10 cellular contexts compared by ENCODE assay signal in genomic region chr1:208737922-208738321, GRCh38.
DNase-seq lines count a peak whose midpoint lies in the region; ATAC-seq and TF ChIP-seq lines count a peak whose summit lies in the region.
"Had no signal": no experiment of that assay in that cellular context is flagged by ENCODE, and none has a peak within 500 bp of the region (broad histone marks: within the 10 kb centered on the region; RNA-seq: fewer than 3 reads in every experiment).

No MANE protein-coding gene starts in this region.

- H2AFZ ChIP-seq in SK-N-SH (ENCODE audit: low read depth): no peak overlapping the region

- POLR2A ChIA-PET in SK-N-SH (lab: Yijun Ruan, JAX): no interaction called here

- H3K9ac ChIP-seq in SK-N-SH: no peak overlapping the region

- H3K27me3 ChIP-seq in HAP-1 (ENCODE audit: low read depth): no peaks in the 10 kb centered on the region
- no peaks in the 10 kb centered on the region for H3K27me3 ChIP-seq in SK-N-SH (ENCODE audit: insufficient read depth)

- no peak overlapping the region for H3K4me2 ChIP-seq in SK-N-SH

- H4K20me1 ChIP-seq in SK-N-SH (ENCODE audit: insufficient read depth): no peaks in the 10 kb centered on the region

- TF ChIP-seq RAD21 in SK-N-SH (IDR thresholded peaks at IDR 0.05; ENCODE audit: low read length): no peak

- no peaks in the 10 kb centered on the region for H3K79me2 ChIP-seq in SK-N-SH (ENCODE audit: insufficient read depth)

- peak; percentile 4; the same call in 1 of the 2 replicates for TF ChIP-seq CTCF in GM12874 (IDR thresholded peaks at IDR 0.05; ENCODE audit: insufficient read depth, low read depth, low read length)
- TF ChIP-seq CTCF in SK-N-SH (IDR thresholded peaks at IDR 0.05): no peak

- ATAC-seq in GM19463 (IDR thresholded peaks at IDR 0.05; ENCODE audit: unreplicated experiment) (peak; percentile 86), HG02798 (IDR thresholded peaks at IDR 0.05; ENCODE audit: poor library complexity, unreplicated experiment) (peak; percentile 80), HG03565 (IDR thresholded peaks at IDR 0.05; ENCODE audit: unreplicated experiment) (peak; percentile 85)

- 88% methylated on average over 4 of the region's 4 CpGs for WGBS in SK-N-SH (ENCODE audit: low lambda C conversion rate)

- no peak overlapping the region for H3K27ac ChIP-seq in SK-N-SH (ENCODE audit: low read depth in 2 of 2, low read length in 1 of 2)

- H3K4me1 ChIP-seq in HAP-1 (no peaks in the 10 kb centered on the region), SK-N-SH (ENCODE audit: control insufficient read depth in 1 of 2, insufficient read depth in 2 of 2, low read depth in 1 of 2, low read length in 1 of 2) (peaks cover 0 to 8% of the 10 kb centered on the region in 2 experiments; a peak in 2 of 4 replicates)

- no peaks in the 10 kb centered on the region for H3F3A ChIP-seq in SK-N-SH (replicated peaks; ENCODE audit: insufficient read depth)

- no peaks in the 10 kb centered on the region for H3K36me3 ChIP-seq in HAP-1 (replicated peaks)
- H3K36me3 ChIP-seq in SK-N-SH (replicated peaks in 1 of 2; ENCODE audit: control insufficient read depth in 1 of 2, insufficient read depth in 2 of 2, low read length in 1 of 2): no peaks in the 10 kb centered on the region

- TF ChIP-seq EP300 in SK-N-SH (IDR thresholded peaks at IDR 0.05; ENCODE audit: borderline replicate concordance in 1 of 2, low read depth in 1 of 2, low read length in 1 of 2): no peak

- CTCF ChIA-PET in SK-N-SH (lab: Yijun Ruan, JAX): no interaction called here

- H3K4me3 ChIP-seq in HAP-1 (no peak overlapping the region), SK-N-SH (ENCODE audit: low read depth in 2 of 2, low read length in 1 of 2) (no peak overlapping the region)

- DNase-seq in HAP-1 (ENCODE audit: low spot score in 2 of 2): no peak
- DNase-seq in mesenteric fat pad (ENCODE audit: low spot score): no peak
- no peak for DNase-seq in SK-N-SH
- no peak for DNase-seq in activated CD8-positive, alpha-beta memory T cell treated with anti-CD3 and anti-CD28 coated beads, Interleukin-2, amount 50 U/mL, for 4 hours
- DNase-seq: mammary epithelial cell, NCI-H1092 had no signal

- no peaks in the 10 kb centered on the region for H3K9me3 ChIP-seq in HAP-1
- no peaks in the 10 kb centered on the region for H3K9me3 ChIP-seq in SK-N-SH

- in situ Hi-C loops in HAP-1 (cut with MboI; ENCODE audit: low sequenced_read_pairs): no loop called here

- H3K9me2 ChIP-seq in SK-N-SH: no peaks in the 10 kb centered on the region

TF ChIP-seq in SK-N-SH, 30 proteins besides CTCF, POLR2A, EP300 and RAD21:
- no peak for TF ChIP-seq ELF1 (IDR thresholded peaks at IDR 0.05)
- TF ChIP-seq, protein P1, sequence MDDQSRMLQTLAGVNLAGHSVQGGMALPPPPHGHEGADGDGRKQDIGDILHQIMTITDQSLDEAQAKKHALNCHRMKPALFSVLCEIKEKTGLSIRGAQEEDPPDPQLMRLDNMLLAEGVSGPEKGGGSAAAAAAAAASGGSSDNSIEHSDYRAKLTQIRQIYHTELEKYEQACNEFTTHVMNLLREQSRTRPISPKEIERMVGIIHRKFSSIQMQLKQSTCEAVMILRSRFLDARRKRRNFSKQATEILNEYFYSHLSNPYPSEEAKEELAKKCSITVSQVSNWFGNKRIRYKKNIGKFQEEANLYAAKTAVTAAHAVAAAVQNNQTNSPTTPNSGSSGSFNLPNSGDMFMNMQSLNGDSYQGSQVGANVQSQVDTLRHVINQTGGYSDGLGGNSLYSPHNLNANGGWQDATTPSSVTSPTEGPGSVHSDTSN (IDR thresholded peaks at IDR 0.05): no peak
- TF ChIP-seq EZH2phosphoT487 (IDR thresholded peaks at IDR 0.05; ENCODE audit: borderline replicate concordance, low read depth): no peak
- TF ChIP-seq RFX5 (IDR thresholded peaks at IDR 0.05; ENCODE audit: low read length): no peak
- no peak for TF ChIP-seq TAF1 (IDR thresholded peaks at IDR 0.05; ENCODE audit: borderline replicate concordance, low read depth, low read length)
- no peak for TF ChIP-seq POLR2AphosphoS5 (IDR thresholded peaks at IDR 0.05; ENCODE audit: low read depth, low read length)
- TF ChIP-seq, protein P2, sequence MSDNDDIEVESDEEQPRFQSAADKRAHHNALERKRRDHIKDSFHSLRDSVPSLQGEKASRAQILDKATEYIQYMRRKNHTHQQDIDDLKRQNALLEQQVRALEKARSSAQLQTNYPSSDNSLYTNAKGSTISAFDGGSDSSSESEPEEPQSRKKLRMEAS (IDR thresholded peaks at IDR 0.05; ENCODE audit: low read depth): no peak
- TF ChIP-seq, protein P3, sequence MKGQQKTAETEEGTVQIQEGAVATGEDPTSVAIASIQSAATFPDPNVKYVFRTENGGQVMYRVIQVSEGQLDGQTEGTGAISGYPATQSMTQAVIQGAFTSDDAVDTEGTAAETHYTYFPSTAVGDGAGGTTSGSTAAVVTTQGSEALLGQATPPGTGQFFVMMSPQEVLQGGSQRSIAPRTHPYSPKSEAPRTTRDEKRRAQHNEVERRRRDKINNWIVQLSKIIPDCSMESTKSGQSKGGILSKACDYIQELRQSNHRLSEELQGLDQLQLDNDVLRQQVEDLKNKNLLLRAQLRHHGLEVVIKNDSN (IDR thresholded peaks at IDR 0.05; ENCODE audit: borderline replicate concordance, low read depth): no peak
- no peak for TF ChIP-seq CHD2 (IDR thresholded peaks at IDR 0.05; ENCODE audit: low read length, partially characterized antibody)
- no peak for TF ChIP-seq NFIC (IDR thresholded peaks at IDR 0.05; ENCODE audit: borderline replicate concordance)
- no peak for TF ChIP-seq GABPA (IDR thresholded peaks at IDR 0.05; ENCODE audit: low read depth)
- no peak for TF ChIP-seq MEF2A (IDR thresholded peaks at IDR 0.05; ENCODE audit: borderline replicate concordance, low read depth)
- TF ChIP-seq FOXM1 (IDR thresholded peaks at IDR 0.05; ENCODE audit: low read depth): no peak
- TF ChIP-seq FOXJ3 (CRISPR knock-in tag; IDR thresholded peaks at IDR 0.05): no peak
- TF ChIP-seq, protein P4, sequence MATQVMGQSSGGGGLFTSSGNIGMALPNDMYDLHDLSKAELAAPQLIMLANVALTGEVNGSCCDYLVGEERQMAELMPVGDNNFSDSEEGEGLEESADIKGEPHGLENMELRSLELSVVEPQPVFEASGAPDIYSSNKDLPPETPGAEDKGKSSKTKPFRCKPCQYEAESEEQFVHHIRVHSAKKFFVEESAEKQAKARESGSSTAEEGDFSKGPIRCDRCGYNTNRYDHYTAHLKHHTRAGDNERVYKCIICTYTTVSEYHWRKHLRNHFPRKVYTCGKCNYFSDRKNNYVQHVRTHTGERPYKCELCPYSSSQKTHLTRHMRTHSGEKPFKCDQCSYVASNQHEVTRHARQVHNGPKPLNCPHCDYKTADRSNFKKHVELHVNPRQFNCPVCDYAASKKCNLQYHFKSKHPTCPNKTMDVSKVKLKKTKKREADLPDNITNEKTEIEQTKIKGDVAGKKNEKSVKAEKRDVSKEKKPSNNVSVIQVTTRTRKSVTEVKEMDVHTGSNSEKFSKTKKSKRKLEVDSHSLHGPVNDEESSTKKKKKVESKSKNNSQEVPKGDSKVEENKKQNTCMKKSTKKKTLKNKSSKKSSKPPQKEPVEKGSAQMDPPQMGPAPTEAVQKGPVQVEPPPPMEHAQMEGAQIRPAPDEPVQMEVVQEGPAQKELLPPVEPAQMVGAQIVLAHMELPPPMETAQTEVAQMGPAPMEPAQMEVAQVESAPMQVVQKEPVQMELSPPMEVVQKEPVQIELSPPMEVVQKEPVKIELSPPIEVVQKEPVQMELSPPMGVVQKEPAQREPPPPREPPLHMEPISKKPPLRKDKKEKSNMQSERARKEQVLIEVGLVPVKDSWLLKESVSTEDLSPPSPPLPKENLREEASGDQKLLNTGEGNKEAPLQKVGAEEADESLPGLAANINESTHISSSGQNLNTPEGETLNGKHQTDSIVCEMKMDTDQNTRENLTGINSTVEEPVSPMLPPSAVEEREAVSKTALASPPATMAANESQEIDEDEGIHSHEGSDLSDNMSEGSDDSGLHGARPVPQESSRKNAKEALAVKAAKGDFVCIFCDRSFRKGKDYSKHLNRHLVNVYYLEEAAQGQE (IDR thresholded peaks at IDR 0.05; ENCODE audit: low read depth, low read length): no peak
- TF ChIP-seq ZBTB33 (IDR thresholded peaks at IDR 0.05; ENCODE audit: borderline replicate concordance, low read depth): no peak
- TF ChIP-seq SIN3A (IDR thresholded peaks at IDR 0.05; ENCODE audit: borderline replicate concordance, low read depth, low read length): no peak
- TF ChIP-seq, protein P5, sequence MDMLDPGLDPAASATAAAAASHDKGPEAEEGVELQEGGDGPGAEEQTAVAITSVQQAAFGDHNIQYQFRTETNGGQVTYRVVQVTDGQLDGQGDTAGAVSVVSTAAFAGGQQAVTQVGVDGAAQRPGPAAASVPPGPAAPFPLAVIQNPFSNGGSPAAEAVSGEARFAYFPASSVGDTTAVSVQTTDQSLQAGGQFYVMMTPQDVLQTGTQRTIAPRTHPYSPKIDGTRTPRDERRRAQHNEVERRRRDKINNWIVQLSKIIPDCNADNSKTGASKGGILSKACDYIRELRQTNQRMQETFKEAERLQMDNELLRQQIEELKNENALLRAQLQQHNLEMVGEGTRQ (IDR thresholded peaks at IDR 0.05; ENCODE audit: borderline replicate concordance, low read depth, low read length): no peak
- TF ChIP-seq JUND (IDR thresholded peaks at IDR 0.05): no peak
